ENCODE assay signal across 9 cellular contexts in the genomic region with DNA sequence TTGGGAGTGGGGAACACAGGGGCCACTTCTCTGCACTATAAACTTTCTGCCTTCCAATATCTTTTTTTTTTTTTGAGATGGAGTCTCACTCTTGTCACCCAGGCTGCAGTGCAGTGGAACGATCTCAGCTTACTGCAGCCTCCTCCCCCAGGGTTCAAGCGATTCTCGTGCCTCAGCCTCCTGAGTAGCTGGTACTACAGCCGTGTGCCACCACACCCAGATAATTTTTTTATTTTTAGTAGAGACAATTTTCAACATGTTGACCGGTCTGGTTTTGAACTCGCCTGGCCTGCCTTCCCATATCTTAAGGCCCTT. TPM values are rescaled to one million over a fixed set of nuclear protein-coding genes. Genes with fewer than 3 reads are reported as not detected.
A peak's percentile ranks its signal among the peaks of the same experiment; 100 is the strongest.
DNase-seq lines count a peak whose midpoint lies in the region; ATAC-seq and TF ChIP-seq lines count a peak whose summit lies in the region.
"Had no signal": no experiment of that assay in that cellular context is flagged by ENCODE, and none has a peak within 500 bp of the region (broad histone marks: within the 10 kb centered on the region; RNA-seq: fewer than 3 reads in every experiment).

No MANE protein-coding gene starts in this region.

- H3K27me3 ChIP-seq in right atrium auricular region = no peaks in the 10 kb centered on the region

- H3K9me3 Mint-ChIP-seq in MCF 10A (ENCODE audit: unreplicated experiment) = no peaks in the 10 kb centered on the region

- POLR2A ChIA-PET in MCF 10A (lab: Yijun Ruan, JAX) = interaction anchor here (0.6 to 6.1 kb wide), 23 partner anchors 8 to 338 kb away, joined by 3 to 152 read pairs (median 6); a partner anchor contains a TSS

- H3K4me3 Mint-ChIP-seq in MCF 10A (ENCODE audit: unreplicated experiment) = peak overlapping the region; percentile 100

- CTCF ChIA-PET in MCF 10A (lab: Yijun Ruan, JAX) = interaction anchor here (0.6 to 5.1 kb wide), 4 partner anchors 18 to 140 kb away, joined by 4 to 31 read pairs (median 6); no protein-coding TSS in a partner anchor

- WGBS in mesodermal cell (ENCODE audit: insufficient coverage in 2 of 2), 2 experiments = 57 to 65% methylated on average over 6 of the region's 6 CpGs
- 39% methylated on average over 6 of the region's 6 CpGs for WGBS in urinary bladder

- no peak for TF ChIP-seq CTCF in right atrium auricular region (IDR thresholded peaks at IDR 0.05)
- TF ChIP-seq CTCF in MCF 10A (IDR thresholded peaks at IDR 0.05; ENCODE audit: unreplicated experiment) = no peak

- H3K4me3 ChIP-seq in right atrium auricular region (peak overlapping the region; percentile 73 to 97), mesodermal cell (ENCODE audit: extremely low read depth, insufficient read depth, low read length, poor library complexity, severe bottlenecking) (peak overlapping the region; percentile 88), urinary bladder (ENCODE audit: low read depth, low read length) (peak overlapping the region; percentile 65)

- H3K27ac Mint-ChIP-seq in MCF 10A (ENCODE audit: low read depth, unreplicated experiment) = peak overlapping the region; percentile 99

- ATAC-seq in Right ventricle myocardium superior (ENCODE audit: poor library complexity) = no peak
- no peak for ATAC-seq in GM18519 (IDR thresholded peaks at IDR 0.05; ENCODE audit: low FRiP score, unreplicated experiment)

- H3K27ac ChIP-seq in right atrium auricular region = peak overlapping the region; percentile 98 to 100
- peak overlapping the region; percentile 100 for H3K27ac ChIP-seq in mesodermal cell (ENCODE audit: low read depth, low read length, severe bottlenecking)
- H3K27ac ChIP-seq in urinary bladder (ENCODE audit: low read depth) = peak overlapping the region; percentile 12

- intact Hi-C loops in Right ventricle myocardium superior (cut with DNase I) = no loop called here
- intact Hi-C loops in MCF 10A (cut with micrococcal nuclease) = loop anchor here (5.0 kb wide), 1 partner anchor 95 kb away; a partner anchor contains a TSS

- H3K4me1 ChIP-seq in right atrium auricular region (peaks cover 2 to 46% of the 10 kb centered on the region in 2 donors), mesodermal cell (ENCODE audit: control insufficient read depth, insufficient read depth, low read length, poor library complexity, severe bottlenecking) (peaks cover 43% of the 10 kb centered on the region), urinary bladder (ENCODE audit: insufficient read depth) (peaks cover 7% of the 10 kb centered on the region)

- no peaks in the 10 kb centered on the region for H3K27me3 Mint-ChIP-seq in MCF 10A (ENCODE audit: insufficient read depth, unreplicated experiment)

- DNase-seq in right atrium auricular region (ENCODE audit: low spot score) (no peak), Right ventricle myocardium superior (no peak), MCF 10A (ENCODE audit: unreplicated experiment) (no peak), NCI-H1694 (lab: John Stamatoyannopoulos, UW) (no peak), putamen (ENCODE audit: low spot score) (no peak)
- DNase-seq: Kasumi-1 had no signal

- H3K4me1 Mint-ChIP-seq in MCF 10A (ENCODE audit: insufficient read depth, unreplicated experiment) = peaks cover 44% of the 10 kb centered on the region

- H3K36me3 Mint-ChIP-seq in MCF 10A (ENCODE audit: insufficient read depth, unreplicated experiment) = peaks cover 76% of the 10 kb centered on the region

- H3K36me3 ChIP-seq in right atrium auricular region = peaks cover 51% of the 10 kb centered on the region
- peaks cover 77% of the 10 kb centered on the region for H3K36me3 ChIP-seq in mesodermal cell (ENCODE audit: control insufficient read depth, insufficient read depth, low read length)
- peaks cover 10% of the 10 kb centered on the region for H3K36me3 ChIP-seq in urinary bladder (ENCODE audit: insufficient read depth)

- BruUV-seq in MCF 10A (replicated peaks; lab: Mats Ljungman, UMichigan) = no TSS peak

- H3K9me3 ChIP-seq in right atrium auricular region = no peaks in the 10 kb centered on the region
- H3K9me3 ChIP-seq in mesodermal cell (ENCODE audit: control insufficient read depth, low read length) = no peaks in the 10 kb centered on the region

RNA-seq across cellular contexts. Expression of a gene that starts 1.7 kb away (rescaled TPM):
- total RNA-seq in right atrium auricular region = 10 to 100 TPM; 27.7 to 64.9 TPM
- total RNA-seq in Right ventricle myocardium superior = 32.9 TPM
- 838 and 896 TPM in 2 replicates for total RNA-seq in MCF 10A (2022)
- 157 TPM for polyA plus RNA-seq in mesodermal cell (2013, experiment 1 of 2)
- polyA plus RNA-seq in mesodermal cell (2013, experiment 2 of 2) = 150 TPM
- 45.0 TPM for total RNA-seq in urinary bladder
- 126 TPM for polyA plus RNA-seq in urinary bladder

RNA-seq across cellular contexts. Expression of a gene that starts 38.8 kb away (rescaled TPM):
- total RNA-seq in right atrium auricular region = not detected
- not detected for total RNA-seq in Right ventricle myocardium superior
- total RNA-seq in MCF 10A (2022) = not detected in 2 replicates
- polyA plus RNA-seq in mesodermal cell (2013, experiment 1 of 2) = not detected
- polyA plus RNA-seq in mesodermal cell (2013, experiment 2 of 2) = not detected
- 0.53 TPM for total RNA-seq in urinary bladder
- polyA plus RNA-seq in urinary bladder = 0.46 TPM

RNA-seq across cellular contexts. Expression of a gene that starts 43.0 kb away (rescaled TPM):
- total RNA-seq in right atrium auricular region (10 to 100 TPM; 17.8 to 26.8 TPM), Right ventricle myocardium superior (27.0 TPM), MCF 10A (2022) (91.3 and 115 TPM in 2 replicates), urinary bladder (31.1 TPM)
- polyA plus RNA-seq in mesodermal cell (2013, experiment 1 of 2) = 93.1 TPM
- 110 TPM for polyA plus RNA-seq in mesodermal cell (2013, experiment 2 of 2)
- polyA plus RNA-seq in urinary bladder = 47.1 TPM

RNA-seq across cellular contexts. Expression of a gene that starts 49.7 kb away (rescaled TPM):
- total RNA-seq in right atrium auricular region = not detected
- not detected for total RNA-seq in Right ventricle myocardium superior
- total RNA-seq in MCF 10A (2022) = not detected in 2 replicates
- not detected for polyA plus RNA-seq in mesodermal cell (2013, experiment 1 of 2)
- polyA plus RNA-seq in mesodermal cell (2013, experiment 2 of 2) = not detected
- total RNA-seq in urinary bladder = not detected
- polyA plus RNA-seq in urinary bladder = not detected

RNA-seq across cellular contexts. Expression of a gene that starts 50.5 kb away (rescaled TPM):
- 10 to 100 TPM; 15.2 to 24.7 TPM for total RNA-seq in right atrium auricular region
- total RNA-seq in Right ventricle myocardium superior = 15.7 TPM
- total RNA-seq in MCF 10A (2022) = 71.8 and 72.0 TPM in 2 replicates
- 54.7 TPM for polyA plus RNA-seq in mesodermal cell (2013, experiment 1 of 2)
- 54.2 TPM for polyA plus RNA-seq in mesodermal cell (2013, experiment 2 of 2)
- total RNA-seq in urinary bladder = 30.0 TPM
- polyA plus RNA-seq in urinary bladder = 32.0 TPM

Comparison
In these comparisons a context has a peak if more than half of its experiments do, and no peak if none do; other contexts are left out.
1. H3K27ac ChIP-seq: peak in every context shown above with its lines; median percentile 100 in mesodermal cell; 99 in right atrium auricular region; 12 in urinary bladder.
2. RNA of a gene that starts 1.7 kb away (total RNA-seq): 838 to 896 TPM in MCF 10A; 27.7 to 64.9 TPM in right atrium auricular region, 45.0 TPM in urinary bladder (single experiment) and 32.9 TPM in Right ventricle myocardium superior (single experiment); every median in the first group is over 10 times any median in the second.
3. Peak in every context shown above with its lines, with median percentiles within 50 percentile points of each other: H3K4me3 ChIP-seq.